In the genomic region with DNA sequence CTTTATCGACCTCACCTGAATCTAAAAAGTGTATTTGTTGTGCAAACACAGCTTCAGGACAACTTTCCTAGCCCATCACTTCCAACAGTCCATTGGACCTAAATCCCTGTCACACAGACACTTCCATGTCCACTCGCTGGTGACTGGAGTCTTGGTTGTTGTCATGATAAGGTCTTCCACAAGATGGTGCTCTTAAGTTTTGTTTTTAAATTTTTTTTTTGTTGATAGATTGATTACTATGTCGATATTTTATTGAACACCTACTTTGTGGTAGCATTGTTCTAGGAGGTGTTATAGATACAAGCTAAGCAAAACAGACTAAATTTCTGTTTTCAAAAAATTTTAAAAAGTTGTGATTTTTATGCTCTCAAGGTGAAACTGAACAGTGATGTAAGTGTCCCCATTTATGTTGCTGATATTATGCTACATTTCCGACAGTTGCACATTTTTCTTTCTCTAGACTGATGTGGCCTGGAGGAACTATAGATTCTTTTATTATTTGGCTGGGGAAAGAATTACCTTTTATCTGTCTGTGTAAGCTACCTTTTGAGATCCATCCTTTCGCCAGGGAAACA, we compare ENCODE assay signal across 8 cellular contexts. TPM values are rescaled to one million over a fixed set of nuclear protein-coding genes. Genes with fewer than 3 reads are reported as not detected.
A peak's percentile ranks its signal among the peaks of the same experiment; 100 is the strongest.
DNase-seq lines count a peak whose midpoint lies in the region; ATAC-seq, FAIRE-seq and TF ChIP-seq lines count a peak whose summit lies in the region.

No MANE protein-coding gene starts in this region.

- DNase-seq in EL (peak; percentile 26), NCI-H82 treated with DMSO at 0.1 percent for 48 hours (lab: John Stamatoyannopoulos, UW; ENCODE audit: unreplicated experiment) (peak; percentile 37), fibroblast of peridontal ligament (ENCODE audit: extremely low read depth) (peak; percentile 43), NCI-H2227 treated with DMSO at 0.1 percent for 48 hours (lab: John Stamatoyannopoulos, UW) (no peak), WTC11 (ENCODE audit: low spot score) (no peak)
- DNase-seq in activated naive CD8-positive, alpha-beta T cell treated with anti-CD3 and anti-CD28 coated beads for 36 hours = no peak

- no peak for TF ChIP-seq CTCF in WTC11 (IDR thresholded peaks at IDR 0.05)

- no peak overlapping the region for H3K27ac Mint-ChIP-seq in activated naive CD8-positive, alpha-beta T cell treated with anti-CD3 and anti-CD28 coated beads for 36 hours
- no peak overlapping the region for H3K27ac Mint-ChIP-seq in WTC11

- H3K4me1 Mint-ChIP-seq in activated naive CD8-positive, alpha-beta T cell treated with anti-CD3 and anti-CD28 coated beads for 36 hours = no peaks in the 10 kb centered on the region
- peaks cover 37% of the 10 kb centered on the region for H3K4me1 Mint-ChIP-seq in WTC11

- peak; percentile 82 for FAIRE-seq in A204.1 (lab: Jason Lieb, UNC)

- POLR2A ChIA-PET in WTC11 (lab: Charles Lee) = no interaction called here

- H3K36me3 Mint-ChIP-seq in activated naive CD8-positive, alpha-beta T cell treated with anti-CD3 and anti-CD28 coated beads for 36 hours = peaks cover 4% of the 10 kb centered on the region
- H3K36me3 Mint-ChIP-seq in WTC11 = no peaks in the 10 kb centered on the region

- ATAC-seq in GM19324 (IDR thresholded peaks at IDR 0.05; ENCODE audit: low FRiP score, unreplicated experiment) (no peak), WTC11 (no peak; the same call in 1 of the 2 replicates)

- CTCF ChIA-PET in WTC11 (lab: Charles Lee) = interaction anchor here (1.0 to 3.5 kb wide), 7 partner anchors 60 to 110 kb away, joined by 3 to 23 read pairs (median 4); no protein-coding TSS in a partner anchor

- H3K27me3 Mint-ChIP-seq in activated naive CD8-positive, alpha-beta T cell treated with anti-CD3 and anti-CD28 coated beads for 36 hours = peaks cover 40% of the 10 kb centered on the region
- H3K27me3 Mint-ChIP-seq in WTC11 (ENCODE audit: low read depth) = peaks cover 11% of the 10 kb centered on the region; the same call in 1 of the 2 replicates

- H3K4me3 Mint-ChIP-seq in activated naive CD8-positive, alpha-beta T cell treated with anti-CD3 and anti-CD28 coated beads for 36 hours = no peak overlapping the region
- H3K4me3 Mint-ChIP-seq in WTC11 = no peak overlapping the region

- peaks cover 7% of the 10 kb centered on the region for H3K9me3 Mint-ChIP-seq in activated naive CD8-positive, alpha-beta T cell treated with anti-CD3 and anti-CD28 coated beads for 36 hours
- peaks cover 5% of the 10 kb centered on the region; the same call in 1 of the 2 replicates for H3K9me3 Mint-ChIP-seq in WTC11

TF ChIP-seq in WTC11, 78 proteins besides CTCF, POLR2A, EP300 and RAD21 (continues in another document):
- TF ChIP-seq E2F1 (CRISPR knock-in tag; IDR thresholded peaks at IDR 0.05) (no peak), JAZF1 (CRISPR knock-in tag; IDR thresholded peaks at IDR 0.05) (no peak), ZNF425 (CRISPR knock-in tag; conservative IDR thresholded peaks at IDR 0.05) (no peak), ZNF317 (CRISPR knock-in tag; IDR thresholded peaks at IDR 0.05; ENCODE audit: borderline replicate concordance, low read depth) (no peak), TP53 (CRISPR knock-in tag; IDR thresholded peaks at IDR 0.05) (no peak), NFYB (CRISPR knock-in tag; conservative IDR thresholded peaks at IDR 0.05; ENCODE audit: low read depth) (no peak), TEAD1 (CRISPR knock-in tag; IDR thresholded peaks at IDR 0.05) (no peak), EMX1 (CRISPR knock-in tag; IDR thresholded peaks at IDR 0.05) (no peak)
- TF ChIP-seq, protein P1, sequence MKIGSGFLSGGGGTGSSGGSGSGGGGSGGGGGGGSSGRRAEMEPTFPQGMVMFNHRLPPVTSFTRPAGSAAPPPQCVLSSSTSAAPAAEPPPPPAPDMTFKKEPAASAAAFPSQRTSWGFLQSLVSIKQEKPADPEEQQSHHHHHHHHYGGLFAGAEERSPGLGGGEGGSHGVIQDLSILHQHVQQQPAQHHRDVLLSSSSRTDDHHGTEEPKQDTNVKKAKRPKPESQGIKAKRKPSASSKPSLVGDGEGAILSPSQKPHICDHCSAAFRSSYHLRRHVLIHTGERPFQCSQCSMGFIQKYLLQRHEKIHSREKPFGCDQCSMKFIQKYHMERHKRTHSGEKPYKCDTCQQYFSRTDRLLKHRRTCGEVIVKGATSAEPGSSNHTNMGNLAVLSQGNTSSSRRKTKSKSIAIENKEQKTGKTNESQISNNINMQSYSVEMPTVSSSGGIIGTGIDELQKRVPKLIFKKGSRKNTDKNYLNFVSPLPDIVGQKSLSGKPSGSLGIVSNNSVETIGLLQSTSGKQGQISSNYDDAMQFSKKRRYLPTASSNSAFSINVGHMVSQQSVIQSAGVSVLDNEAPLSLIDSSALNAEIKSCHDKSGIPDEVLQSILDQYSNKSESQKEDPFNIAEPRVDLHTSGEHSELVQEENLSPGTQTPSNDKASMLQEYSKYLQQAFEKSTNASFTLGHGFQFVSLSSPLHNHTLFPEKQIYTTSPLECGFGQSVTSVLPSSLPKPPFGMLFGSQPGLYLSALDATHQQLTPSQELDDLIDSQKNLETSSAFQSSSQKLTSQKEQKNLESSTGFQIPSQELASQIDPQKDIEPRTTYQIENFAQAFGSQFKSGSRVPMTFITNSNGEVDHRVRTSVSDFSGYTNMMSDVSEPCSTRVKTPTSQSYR (CRISPR knock-in tag; IDR thresholded peaks at IDR 0.05) = no peak
- TF ChIP-seq, protein P2, sequence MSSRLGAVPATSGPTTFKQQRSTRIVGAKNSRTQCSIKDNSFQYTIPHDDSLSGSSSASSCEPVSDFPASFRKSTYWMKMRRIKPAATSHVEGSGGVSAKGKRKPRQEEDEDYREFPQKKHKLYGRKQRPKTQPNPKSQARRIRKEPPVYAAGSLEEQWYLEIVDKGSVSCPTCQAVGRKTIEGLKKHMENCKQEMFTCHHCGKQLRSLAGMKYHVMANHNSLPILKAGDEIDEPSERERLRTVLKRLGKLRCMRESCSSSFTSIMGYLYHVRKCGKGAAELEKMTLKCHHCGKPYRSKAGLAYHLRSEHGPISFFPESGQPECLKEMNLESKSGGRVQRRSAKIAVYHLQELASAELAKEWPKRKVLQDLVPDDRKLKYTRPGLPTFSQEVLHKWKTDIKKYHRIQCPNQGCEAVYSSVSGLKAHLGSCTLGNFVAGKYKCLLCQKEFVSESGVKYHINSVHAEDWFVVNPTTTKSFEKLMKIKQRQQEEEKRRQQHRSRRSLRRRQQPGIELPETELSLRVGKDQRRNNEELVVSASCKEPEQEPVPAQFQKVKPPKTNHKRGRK (CRISPR knock-in tag; IDR thresholded peaks at IDR 0.05; ENCODE audit: borderline replicate concordance) = no peak
- TF ChIP-seq, protein P3, sequence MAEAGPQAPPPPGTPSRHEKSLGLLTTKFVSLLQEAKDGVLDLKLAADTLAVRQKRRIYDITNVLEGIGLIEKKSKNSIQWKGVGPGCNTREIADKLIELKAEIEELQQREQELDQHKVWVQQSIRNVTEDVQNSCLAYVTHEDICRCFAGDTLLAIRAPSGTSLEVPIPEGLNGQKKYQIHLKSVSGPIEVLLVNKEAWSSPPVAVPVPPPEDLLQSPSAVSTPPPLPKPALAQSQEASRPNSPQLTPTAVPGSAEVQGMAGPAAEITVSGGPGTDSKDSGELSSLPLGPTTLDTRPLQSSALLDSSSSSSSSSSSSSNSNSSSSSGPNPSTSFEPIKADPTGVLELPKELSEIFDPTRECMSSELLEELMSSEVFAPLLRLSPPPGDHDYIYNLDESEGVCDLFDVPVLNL (CRISPR knock-in tag; IDR thresholded peaks at IDR 0.05; ENCODE audit: borderline replicate concordance, low read depth) = no peak
- TF ChIP-seq, protein P4, sequence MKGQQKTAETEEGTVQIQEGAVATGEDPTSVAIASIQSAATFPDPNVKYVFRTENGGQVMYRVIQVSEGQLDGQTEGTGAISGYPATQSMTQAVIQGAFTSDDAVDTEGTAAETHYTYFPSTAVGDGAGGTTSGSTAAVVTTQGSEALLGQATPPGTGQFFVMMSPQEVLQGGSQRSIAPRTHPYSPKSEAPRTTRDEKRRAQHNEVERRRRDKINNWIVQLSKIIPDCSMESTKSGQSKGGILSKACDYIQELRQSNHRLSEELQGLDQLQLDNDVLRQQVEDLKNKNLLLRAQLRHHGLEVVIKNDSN (CRISPR knock-in tag; IDR thresholded peaks at IDR 0.05) = no peak

RNA-seq across cellular contexts. Expression of gene ERICH6B, which starts 8.1 kb away (rescaled TPM):
- total RNA-seq in activated naive CD8-positive, alpha-beta T cell treated with anti-CD3 and anti-CD28 coated beads for 36 hours = not detected
- 0.16 TPM in 1 of 3 replicates, not detected in the others for total RNA-seq in WTC11 (2021)

Comparison
In these comparisons a context has a peak if more than half of its experiments do, and no peak if none do; other contexts are left out.
1. DNase-seq: peak in EL (single experiment), NCI-H82 treated with DMSO at 0.1 percent for 48 hours (single experiment) and fibroblast of peridontal ligament (single experiment); none in NCI-H2227 treated with DMSO at 0.1 percent for 48 hours (single experiment), activated naive CD8-positive, alpha-beta T cell treated with anti-CD3 and anti-CD28 coated beads for 36 hours (single experiment) and WTC11 (single experiment).